In genomic region chr22:49752598-49753091, GRCh38 we compare ENCODE assay signal across 18 cellular contexts.
DNase-seq lines count a peak whose midpoint lies in the region; ATAC-seq and TF ChIP-seq lines count a peak whose summit lies in the region.
"Had no signal": no experiment of that assay in that cellular context is flagged by ENCODE, and none has a peak within 500 bp of the region (broad histone marks: within the 10 kb centered on the region; RNA-seq: fewer than 3 reads in every experiment).

No MANE protein-coding gene starts in this region.

- H3K4me3 ChIP-seq in HEK293 (ENCODE audit: low read depth, low read length): no peak overlapping the region
- no peak overlapping the region for H3K4me3 ChIP-seq in esophagus muscularis mucosa
- no peak overlapping the region for H3K4me3 ChIP-seq in upper lobe of right lung
- H3K4me3 ChIP-seq in stomach: no peak overlapping the region
- H3K4me3 ChIP-seq: Peyer's patch had no signal

- intact Hi-C loops in esophagus muscularis mucosa (cut with DNase I) (no loop called here), upper lobe of right lung (cut with DNase I) (no loop called here), stomach (cut with DNase I; ENCODE audit: low total_unique reads) (no loop called here)

- TF ChIP-seq EP300 in esophagus muscularis mucosa (IDR thresholded peaks at IDR 0.05) (no peak), stomach (IDR thresholded peaks at IDR 0.05) (no peak)

- POLR2A ChIA-PET in HEK293 (lab: Yijun Ruan, JAX): interaction anchor here (0.6 kb wide), 1 partner anchor 118 kb away, joined by 3 read pairs; no protein-coding TSS in a partner anchor

- no peaks in the 10 kb centered on the region for H3K4me1 Mint-ChIP-seq in activated CD8-positive, alpha-beta memory T cell treated with anti-CD3 and anti-CD28 coated beads, Interleukin-2, amount 10 ng/mL, durations not matched to agents 7 days and 5 days

- CTCF ChIA-PET in activated CD8-positive, alpha-beta memory T cell treated with anti-CD3 and anti-CD28 coated beads, Interleukin-2, amount 10 ng/mL, durations not matched to agents 7 days and 5 days (lab: Charles Lee): no interaction called here
- CTCF ChIA-PET in HEK293 (lab: Yijun Ruan, JAX): no interaction called here

- TF ChIP-seq POLR2A in esophagus muscularis mucosa (IDR thresholded peaks at IDR 0.05; ENCODE audit: low read depth) (no peak), stomach (IDR thresholded peaks at IDR 0.05) (no peak)

- no peaks in the 10 kb centered on the region for H3K36me3 Mint-ChIP-seq in activated CD8-positive, alpha-beta memory T cell treated with anti-CD3 and anti-CD28 coated beads, Interleukin-2, amount 10 ng/mL, durations not matched to agents 7 days and 5 days

- H3K27ac ChIP-seq in HEK293 (ENCODE audit: extremely low read depth, low read depth, low read length) (no peak overlapping the region), esophagus muscularis mucosa (replicated peaks in 1 of 4) (no peak overlapping the region), upper lobe of right lung (no peak overlapping the region), stomach (no peak overlapping the region)
- H3K27ac ChIP-seq: C4-2B, Peyer's patch had no signal

- no peak for ATAC-seq in activated CD8-positive, alpha-beta memory T cell treated with anti-CD3 and anti-CD28 coated beads, Interleukin-2, amount 10 ng/mL, durations not matched to agents 7 days and 5 days
- no peak for ATAC-seq in upper lobe of right lung
- ATAC-seq in GM21528 (IDR thresholded peaks at IDR 0.05; ENCODE audit: low FRiP score, unreplicated experiment): no peak
- ATAC-seq: Right ventricle myocardium inferior had no signal

- H3K36me3 ChIP-seq in HEK293 (ENCODE audit: control insufficient read depth in 2 of 2, insufficient read depth in 1 of 2, low read length in 2 of 2) (no peaks in the 10 kb centered on the region), esophagus muscularis mucosa (no peaks in the 10 kb centered on the region), upper lobe of right lung (no peaks in the 10 kb centered on the region), stomach (no peaks in the 10 kb centered on the region)
- H3K36me3 ChIP-seq: Peyer's patch had no signal

- DNase-seq in activated CD8-positive, alpha-beta memory T cell treated with anti-CD3 and anti-CD28 coated beads, Interleukin-2, amount 10 ng/mL, durations not matched to agents 7 days and 5 days: peak; percentile 36
- DNase-seq in activated CD8-positive, alpha-beta memory T cell treated with anti-CD3 and anti-CD28 coated beads, Interleukin-2, amount 50 U/mL, for 4 hours: no peak
- DNase-seq in esophagus muscularis mucosa (ENCODE audit: extremely low spot score) (peak; percentile 72), upper lobe of right lung (peak; percentile 36), stomach (no peak)
- DNase-seq: GOT3, IMR-90, Karpas-422, MM.1S, NCI-H1417, NCI-H1930, NCI-H2171, NCI-H446 had no signal

- no peak overlapping the region for H3K27ac Mint-ChIP-seq in activated CD8-positive, alpha-beta memory T cell treated with anti-CD3 and anti-CD28 coated beads, Interleukin-2, amount 10 ng/mL, durations not matched to agents 7 days and 5 days

- H3K27me3 ChIP-seq in esophagus muscularis mucosa (peaks cover 0 to 78% (median 2%) of the 10 kb centered on the region in 4 donors), upper lobe of right lung (peaks cover 10% of the 10 kb centered on the region), stomach (peaks cover 0 to 78% (median 14%) of the 10 kb centered on the region in 3 donors)
- H3K27me3 ChIP-seq: Peyer's patch had no signal

- peaks cover 1% of the 10 kb centered on the region for H3K9me3 Mint-ChIP-seq in activated CD8-positive, alpha-beta memory T cell treated with anti-CD3 and anti-CD28 coated beads, Interleukin-2, amount 10 ng/mL, durations not matched to agents 7 days and 5 days (ENCODE audit: low read depth)

- 78% methylated on average over 20 of the region's 21 CpGs for WGBS in esophagus muscularis mucosa
- WGBS in stomach, 5 donors: 52 to 63% (median 60%) methylated on average over 13 to 21 of the region's 21 CpGs

- no peak overlapping the region for H3K4me3 Mint-ChIP-seq in activated CD8-positive, alpha-beta memory T cell treated with anti-CD3 and anti-CD28 coated beads, Interleukin-2, amount 10 ng/mL, durations not matched to agents 7 days and 5 days

- H3K27me3 Mint-ChIP-seq in activated CD8-positive, alpha-beta memory T cell treated with anti-CD3 and anti-CD28 coated beads, Interleukin-2, amount 10 ng/mL, durations not matched to agents 7 days and 5 days: peaks cover 6% of the 10 kb centered on the region

- no peaks in the 10 kb centered on the region for H3K9me3 ChIP-seq in HEK293 (ENCODE audit: control insufficient read depth, insufficient read depth, low read depth, low read length)
- peaks cover 0 to 11% (median 6%) of the 10 kb centered on the region in 4 donors for H3K9me3 ChIP-seq in esophagus muscularis mucosa
- no peaks in the 10 kb centered on the region for H3K9me3 ChIP-seq in upper lobe of right lung
- H3K9me3 ChIP-seq in stomach: peaks cover 0 to 9% (median 3%) of the 10 kb centered on the region in 4 donors

- TF ChIP-seq CTCF in HEK293 (tag by site-specific recombination; IDR thresholded peaks at IDR 0.05) (no peak), esophagus muscularis mucosa (IDR thresholded peaks at IDR 0.05) (no peak), upper lobe of right lung (IDR thresholded peaks at IDR 0.05) (no peak), stomach (IDR thresholded peaks at IDR 0.05) (no peak)

- H3K4me1 ChIP-seq in HEK293 (ENCODE audit: control insufficient read depth, insufficient read depth, low read length) (no peaks in the 10 kb centered on the region), esophagus muscularis mucosa (peaks cover 0 to 5% (median 0%) of the 10 kb centered on the region in 4 donors), upper lobe of right lung (no peaks in the 10 kb centered on the region), stomach (peaks cover 0 to 4% (median 0%) of the 10 kb centered on the region in 4 donors)
- H3K4me1 ChIP-seq: Peyer's patch had no signal

TF ChIP-seq in HEK293, 187 proteins besides CTCF, POLR2A, EP300 and RAD21:
- TF ChIP-seq ZIC2 (tag by site-specific recombination; IDR thresholded peaks at IDR 0.05) (peak; percentile 51; the same call in 1 of the 2 replicates), HOXA7 (CRISPR knock-in tag; IDR thresholded peaks at IDR 0.05; ENCODE audit: borderline replicate concordance) (no peak)

Comparison
In these comparisons a context has a peak if more than half of its experiments do, and no peak if none do; other contexts are left out.
1. DNase-seq: peak in activated CD8-positive, alpha-beta memory T cell treated with anti-CD3 and anti-CD28 coated beads, Interleukin-2, amount 10 ng/mL, durations not matched to agents 7 days and 5 days (single experiment), esophagus muscularis mucosa (single experiment) and upper lobe of right lung (single experiment); none in activated CD8-positive, alpha-beta memory T cell treated with anti-CD3 and anti-CD28 coated beads, Interleukin-2, amount 50 U/mL, for 4 hours (single experiment) and stomach (single experiment).